Comparison of ENCODE assay signal across 1 cellular context in the genomic region with DNA sequence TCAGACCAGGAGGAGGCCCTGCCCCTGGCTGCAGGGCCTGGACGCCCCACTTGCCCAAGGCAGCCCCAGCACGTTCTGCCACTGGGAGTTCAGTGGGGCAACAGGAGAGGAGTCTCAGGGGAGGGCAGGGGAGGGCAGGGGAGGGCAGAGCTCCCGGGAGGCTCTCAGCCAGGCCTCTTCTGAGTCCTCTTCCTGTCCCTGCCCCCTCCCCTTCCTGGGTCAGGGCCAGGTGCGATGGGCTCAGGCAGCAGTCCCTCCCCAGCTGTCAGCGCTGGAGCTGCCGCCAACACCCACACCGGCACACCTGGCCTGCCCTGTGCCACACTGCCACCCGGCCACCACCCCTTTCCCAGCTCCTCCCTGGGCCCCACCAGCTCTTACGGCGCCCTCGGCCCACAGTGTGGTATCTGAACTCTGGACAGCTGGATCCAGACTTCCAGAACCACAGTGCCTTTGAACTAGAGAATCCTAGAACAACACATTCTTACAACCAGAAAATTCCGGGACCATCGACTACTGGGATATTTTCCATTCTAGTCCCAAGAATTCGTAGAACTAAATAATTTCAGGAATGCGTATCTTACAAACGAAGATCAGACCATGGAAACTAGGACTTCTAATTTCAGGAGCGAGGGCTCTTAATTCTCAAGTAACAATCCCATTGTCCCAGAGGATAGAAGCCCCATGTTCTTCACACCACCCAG.
TF ChIP-seq lines count a peak whose summit lies in the region.

No MANE protein-coding gene starts in this region.

TF ChIP-seq in GM23338, 12 proteins besides CTCF, POLR2A, EP300 and RAD21:
- TF ChIP-seq, protein P1, sequence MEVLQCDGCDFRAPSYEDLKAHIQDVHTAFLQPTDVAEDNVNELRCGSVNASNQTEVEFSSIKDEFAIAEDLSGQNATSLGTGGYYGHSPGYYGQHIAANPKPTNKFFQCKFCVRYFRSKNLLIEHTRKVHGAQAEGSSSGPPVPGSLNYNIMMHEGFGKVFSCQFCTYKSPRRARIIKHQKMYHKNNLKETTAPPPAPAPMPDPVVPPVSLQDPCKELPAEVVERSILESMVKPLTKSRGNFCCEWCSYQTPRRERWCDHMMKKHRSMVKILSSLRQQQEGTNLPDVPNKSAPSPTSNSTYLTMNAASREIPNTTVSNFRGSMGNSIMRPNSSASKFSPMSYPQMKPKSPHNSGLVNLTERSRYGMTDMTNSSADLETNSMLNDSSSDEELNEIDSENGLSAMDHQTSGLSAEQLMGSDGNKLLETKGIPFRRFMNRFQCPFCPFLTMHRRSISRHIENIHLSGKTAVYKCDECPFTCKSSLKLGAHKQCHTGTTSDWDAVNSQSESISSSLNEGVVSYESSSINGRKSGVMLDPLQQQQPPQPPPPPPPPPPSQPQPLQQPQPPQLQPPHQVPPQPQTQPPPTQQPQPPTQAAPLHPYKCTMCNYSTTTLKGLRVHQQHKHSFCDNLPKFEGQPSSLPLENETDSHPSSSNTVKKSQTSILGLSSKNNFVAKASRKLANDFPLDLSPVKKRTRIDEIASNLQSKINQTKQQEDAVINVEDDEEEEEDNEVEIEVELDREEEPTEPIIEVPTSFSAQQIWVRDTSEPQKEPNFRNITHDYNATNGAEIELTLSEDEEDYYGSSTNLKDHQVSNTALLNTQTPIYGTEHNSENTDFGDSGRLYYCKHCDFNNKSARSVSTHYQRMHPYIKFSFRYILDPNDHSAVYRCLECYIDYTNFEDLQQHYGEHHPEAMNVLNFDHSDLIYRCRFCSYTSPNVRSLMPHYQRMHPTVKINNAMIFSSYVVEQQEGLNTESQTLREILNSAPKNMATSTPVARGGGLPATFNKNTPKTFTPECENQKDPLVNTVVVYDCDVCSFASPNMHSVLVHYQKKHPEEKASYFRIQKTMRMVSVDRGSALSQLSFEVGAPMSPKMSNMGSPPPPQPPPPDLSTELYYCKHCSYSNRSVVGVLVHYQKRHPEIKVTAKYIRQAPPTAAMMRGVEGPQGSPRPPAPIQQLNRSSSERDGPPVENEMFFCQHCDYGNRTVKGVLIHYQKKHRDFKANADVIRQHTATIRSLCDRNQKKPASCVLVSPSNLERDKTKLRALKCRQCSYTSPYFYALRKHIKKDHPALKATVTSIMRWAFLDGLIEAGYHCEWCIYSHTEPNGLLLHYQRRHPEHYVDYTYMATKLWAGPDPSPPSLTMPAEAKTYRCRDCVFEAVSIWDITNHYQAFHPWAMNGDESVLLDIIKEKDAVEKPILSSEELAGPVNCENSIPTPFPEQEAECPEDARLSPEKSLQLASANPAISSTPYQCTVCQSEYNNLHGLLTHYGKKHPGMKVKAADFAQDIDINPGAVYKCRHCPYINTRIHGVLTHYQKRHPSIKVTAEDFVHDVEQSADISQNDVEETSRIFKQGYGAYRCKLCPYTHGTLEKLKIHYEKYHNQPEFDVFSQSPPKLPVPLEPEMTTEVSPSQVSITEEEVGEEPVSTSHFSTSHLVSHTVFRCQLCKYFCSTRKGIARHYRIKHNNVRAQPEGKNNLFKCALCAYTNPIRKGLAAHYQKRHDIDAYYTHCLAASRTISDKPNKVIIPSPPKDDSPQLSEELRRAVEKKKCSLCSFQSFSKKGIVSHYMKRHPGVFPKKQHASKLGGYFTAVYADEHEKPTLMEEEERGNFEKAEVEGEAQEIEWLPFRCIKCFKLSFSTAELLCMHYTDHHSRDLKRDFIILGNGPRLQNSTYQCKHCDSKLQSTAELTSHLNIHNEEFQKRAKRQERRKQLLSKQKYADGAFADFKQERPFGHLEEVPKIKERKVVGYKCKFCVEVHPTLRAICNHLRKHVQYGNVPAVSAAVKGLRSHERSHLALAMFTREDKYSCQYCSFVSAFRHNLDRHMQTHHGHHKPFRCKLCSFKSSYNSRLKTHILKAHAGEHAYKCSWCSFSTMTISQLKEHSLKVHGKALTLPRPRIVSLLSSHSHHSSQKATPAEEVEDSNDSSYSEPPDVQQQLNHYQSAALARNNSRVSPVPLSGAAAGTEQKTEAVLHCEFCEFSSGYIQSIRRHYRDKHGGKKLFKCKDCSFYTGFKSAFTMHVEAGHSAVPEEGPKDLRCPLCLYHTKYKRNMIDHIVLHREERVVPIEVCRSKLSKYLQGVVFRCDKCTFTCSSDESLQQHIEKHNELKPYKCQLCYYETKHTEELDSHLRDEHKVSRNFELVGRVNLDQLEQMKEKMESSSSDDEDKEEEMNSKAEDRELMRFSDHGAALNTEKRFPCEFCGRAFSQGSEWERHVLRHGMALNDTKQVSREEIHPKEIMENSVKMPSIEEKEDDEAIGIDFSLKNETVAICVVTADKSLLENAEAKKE (CRISPR knock-in tag; IDR thresholded peaks at IDR 0.05), result no peak
- no peak for TF ChIP-seq CREB1 (CRISPR knock-in tag; IDR thresholded peaks at IDR 0.05; ENCODE audit: low read depth)
- no peak for TF ChIP-seq NANOG (IDR thresholded peaks at IDR 0.05; ENCODE audit: borderline replicate concordance)
- no peak for TF ChIP-seq ZNF331 (CRISPR knock-in tag; IDR thresholded peaks at IDR 0.05; ENCODE audit: low read depth)
- no peak for TF ChIP-seq EZH2 (IDR thresholded peaks at IDR 0.05; ENCODE audit: low read depth, unreplicated experiment)
- TF ChIP-seq, protein P2, sequence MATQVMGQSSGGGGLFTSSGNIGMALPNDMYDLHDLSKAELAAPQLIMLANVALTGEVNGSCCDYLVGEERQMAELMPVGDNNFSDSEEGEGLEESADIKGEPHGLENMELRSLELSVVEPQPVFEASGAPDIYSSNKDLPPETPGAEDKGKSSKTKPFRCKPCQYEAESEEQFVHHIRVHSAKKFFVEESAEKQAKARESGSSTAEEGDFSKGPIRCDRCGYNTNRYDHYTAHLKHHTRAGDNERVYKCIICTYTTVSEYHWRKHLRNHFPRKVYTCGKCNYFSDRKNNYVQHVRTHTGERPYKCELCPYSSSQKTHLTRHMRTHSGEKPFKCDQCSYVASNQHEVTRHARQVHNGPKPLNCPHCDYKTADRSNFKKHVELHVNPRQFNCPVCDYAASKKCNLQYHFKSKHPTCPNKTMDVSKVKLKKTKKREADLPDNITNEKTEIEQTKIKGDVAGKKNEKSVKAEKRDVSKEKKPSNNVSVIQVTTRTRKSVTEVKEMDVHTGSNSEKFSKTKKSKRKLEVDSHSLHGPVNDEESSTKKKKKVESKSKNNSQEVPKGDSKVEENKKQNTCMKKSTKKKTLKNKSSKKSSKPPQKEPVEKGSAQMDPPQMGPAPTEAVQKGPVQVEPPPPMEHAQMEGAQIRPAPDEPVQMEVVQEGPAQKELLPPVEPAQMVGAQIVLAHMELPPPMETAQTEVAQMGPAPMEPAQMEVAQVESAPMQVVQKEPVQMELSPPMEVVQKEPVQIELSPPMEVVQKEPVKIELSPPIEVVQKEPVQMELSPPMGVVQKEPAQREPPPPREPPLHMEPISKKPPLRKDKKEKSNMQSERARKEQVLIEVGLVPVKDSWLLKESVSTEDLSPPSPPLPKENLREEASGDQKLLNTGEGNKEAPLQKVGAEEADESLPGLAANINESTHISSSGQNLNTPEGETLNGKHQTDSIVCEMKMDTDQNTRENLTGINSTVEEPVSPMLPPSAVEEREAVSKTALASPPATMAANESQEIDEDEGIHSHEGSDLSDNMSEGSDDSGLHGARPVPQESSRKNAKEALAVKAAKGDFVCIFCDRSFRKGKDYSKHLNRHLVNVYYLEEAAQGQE (IDR thresholded peaks at IDR 0.05; ENCODE audit: unreplicated experiment), result no peak
- TF ChIP-seq ZNF114 (CRISPR knock-in tag; IDR thresholded peaks at IDR 0.05), result no peak
- TF ChIP-seq, protein P3, sequence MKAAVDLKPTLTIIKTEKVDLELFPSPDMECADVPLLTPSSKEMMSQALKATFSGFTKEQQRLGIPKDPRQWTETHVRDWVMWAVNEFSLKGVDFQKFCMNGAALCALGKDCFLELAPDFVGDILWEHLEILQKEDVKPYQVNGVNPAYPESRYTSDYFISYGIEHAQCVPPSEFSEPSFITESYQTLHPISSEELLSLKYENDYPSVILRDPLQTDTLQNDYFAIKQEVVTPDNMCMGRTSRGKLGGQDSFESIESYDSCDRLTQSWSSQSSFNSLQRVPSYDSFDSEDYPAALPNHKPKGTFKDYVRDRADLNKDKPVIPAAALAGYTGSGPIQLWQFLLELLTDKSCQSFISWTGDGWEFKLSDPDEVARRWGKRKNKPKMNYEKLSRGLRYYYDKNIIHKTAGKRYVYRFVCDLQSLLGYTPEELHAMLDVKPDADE (IDR thresholded peaks at IDR 0.05), result no peak
- no peak for TF ChIP-seq POLR2AphosphoS5 (IDR thresholded peaks at IDR 0.05; ENCODE audit: low read depth)
- no peak for TF ChIP-seq EZH2phosphoT487 (IDR thresholded peaks at IDR 0.05; ENCODE audit: unreplicated experiment)
- no peak for TF ChIP-seq STAT1 (IDR thresholded peaks at IDR 0.05; ENCODE audit: unreplicated experiment)
TF ChIP-seq in GM23338: peak in this region for 0.
